15 cellular contexts compared by ENCODE assay signal in the genomic region with DNA sequence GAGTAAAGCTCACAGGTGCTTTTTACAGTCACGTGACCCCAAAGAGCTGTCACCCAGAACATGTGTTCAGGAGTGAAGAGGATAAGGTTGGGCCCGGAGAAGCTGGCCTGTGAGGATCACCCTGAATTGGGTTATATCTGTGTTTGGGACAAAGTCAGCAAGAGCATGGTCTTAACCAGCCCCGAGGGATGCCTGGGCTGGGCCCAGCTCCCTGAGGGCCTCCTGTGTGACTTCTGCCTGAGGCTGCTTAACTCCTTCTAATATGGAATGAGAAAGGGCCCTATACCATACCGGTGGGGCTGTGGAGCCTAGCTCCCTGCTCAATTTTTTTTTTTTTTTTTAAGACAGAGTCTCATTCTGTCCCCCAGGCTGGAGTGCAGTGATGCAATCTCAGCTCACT.
A peak's percentile ranks its signal among the peaks of the same experiment; 100 is the strongest.
DNase-seq lines count a peak whose midpoint lies in the region; ATAC-seq and TF ChIP-seq lines count a peak whose summit lies in the region.
"Had no signal": no experiment of that assay in that cellular context is flagged by ENCODE, and none has a peak within 500 bp of the region (broad histone marks: within the 10 kb centered on the region; RNA-seq: fewer than 3 reads in every experiment).

No MANE protein-coding gene starts in this region.

- peak overlapping the region; percentile 95 for H3K4me2 ChIP-seq in OCI-LY1 (ENCODE audit: low read length)

- H3K36me3 ChIP-seq in OCI-LY1 (ENCODE audit: insufficient read depth, low read length), result peaks cover 40% of the 10 kb centered on the region

- no peaks in the 10 kb centered on the region for H3K27me3 ChIP-seq in OCI-LY1 (ENCODE audit: insufficient read depth, low read length)

- H3K36me3 Mint-ChIP-seq in activated naive CD4-positive, alpha-beta T cell treated with anti-CD3 and anti-CD28 coated beads, Interleukin-2, amount 50 U/mL, for 24 hours, result peaks cover 6% of the 10 kb centered on the region
- peaks cover 24% of the 10 kb centered on the region for H3K36me3 Mint-ChIP-seq in central memory CD8-positive, alpha-beta T cell (ENCODE audit: insufficient read depth)
- H3K36me3 Mint-ChIP-seq in stimulated activated effector memory CD8-positive, alpha-beta T cell treated with anti-CD3 and anti-CD28 coated beads, Interleukin-12 subunit alpha, Interleukin-12 subunit beta, amount 100 ng/mL, for 72 hours, result peaks cover 64% of the 10 kb centered on the region

- H3K4me3 Mint-ChIP-seq in activated naive CD4-positive, alpha-beta T cell treated with anti-CD3 and anti-CD28 coated beads, Interleukin-2, amount 50 U/mL, for 24 hours, result peak overlapping the region; percentile 94
- peak overlapping the region; percentile 90 for H3K4me3 Mint-ChIP-seq in central memory CD8-positive, alpha-beta T cell
- peak overlapping the region; percentile 97 for H3K4me3 Mint-ChIP-seq in stimulated activated effector memory CD8-positive, alpha-beta T cell treated with anti-CD3 and anti-CD28 coated beads, Interleukin-12 subunit alpha, Interleukin-12 subunit beta, amount 100 ng/mL, for 72 hours

- no peak for TF ChIP-seq POLR2A in erythroblast (IDR thresholded peaks at IDR 0.05; ENCODE audit: low read length)

- H3K9me3 Mint-ChIP-seq in activated naive CD4-positive, alpha-beta T cell treated with anti-CD3 and anti-CD28 coated beads, Interleukin-2, amount 50 U/mL, for 24 hours, result no peaks in the 10 kb centered on the region
- no peaks in the 10 kb centered on the region for H3K9me3 Mint-ChIP-seq in central memory CD8-positive, alpha-beta T cell
- no peaks in the 10 kb centered on the region for H3K9me3 Mint-ChIP-seq in stimulated activated effector memory CD8-positive, alpha-beta T cell treated with anti-CD3 and anti-CD28 coated beads, Interleukin-12 subunit alpha, Interleukin-12 subunit beta, amount 100 ng/mL, for 72 hours

- peaks cover 70% of the 10 kb centered on the region for H3K79me2 ChIP-seq in OCI-LY1 (ENCODE audit: insufficient read depth, low read length)

- H3K9ac ChIP-seq in OCI-LY1 (ENCODE audit: low read length), result peak overlapping the region; percentile 17; the same call in 1 of the 2 replicates

- no peak for DNase-seq in activated naive CD4-positive, alpha-beta T cell (lab: John Stamatoyannopoulos, UW)
- no peak for DNase-seq in central memory CD8-positive, alpha-beta T cell (ENCODE audit: low spot score in 2 of 2)
- no peak for DNase-seq in stimulated activated effector memory CD8-positive, alpha-beta T cell treated with anti-CD3 and anti-CD28 coated beads, Interleukin-12 subunit alpha, Interleukin-12 subunit beta, amount 100 ng/mL, for 72 hours (ENCODE audit: low spot score in 2 of 2)
- no peak for DNase-seq in erythroblast (lab: John Stamatoyannopoulos, UW)
- no peak for DNase-seq in cerebellar cortex (ENCODE audit: low spot score)
- DNase-seq: activated CD4-positive, alpha-beta T cell treated with anti-CD3 and anti-CD28 coated beads for 1 hour; AML-193; effector memory CD4-positive, alpha-beta T cell; head of caudate nucleus; NCI-H446 treated with DMSO at 0.1 percent for 48 hours; Right ventricle myocardium superior had no signal

- no peak for ATAC-seq in central memory CD8-positive, alpha-beta T cell (replicated peaks; ENCODE audit: extremely low read depth, poor library complexity, severe bottlenecking)
- ATAC-seq in stimulated activated effector memory CD8-positive, alpha-beta T cell treated with anti-CD3 and anti-CD28 coated beads, Interleukin-12 subunit alpha, Interleukin-12 subunit beta, amount 100 ng/mL, for 72 hours, result no peak
- ATAC-seq in HG03378 (IDR thresholded peaks at IDR 0.05; ENCODE audit: unreplicated experiment), result no peak

- no peak overlapping the region for H3K27ac Mint-ChIP-seq in activated naive CD4-positive, alpha-beta T cell treated with anti-CD3 and anti-CD28 coated beads, Interleukin-2, amount 50 U/mL, for 24 hours
- H3K27ac Mint-ChIP-seq in central memory CD8-positive, alpha-beta T cell (ENCODE audit: low read depth), result peak overlapping the region; percentile 94
- H3K27ac Mint-ChIP-seq in stimulated activated effector memory CD8-positive, alpha-beta T cell treated with anti-CD3 and anti-CD28 coated beads, Interleukin-12 subunit alpha, Interleukin-12 subunit beta, amount 100 ng/mL, for 72 hours, result peak overlapping the region; percentile 84

- no peak overlapping the region for H2AFZ ChIP-seq in OCI-LY1 (ENCODE audit: low read length)

- H3K4me3 ChIP-seq in OCI-LY1 (ENCODE audit: low read depth, low read length, poor library complexity, severe bottlenecking), result peak overlapping the region; percentile 99
- H3K4me3 ChIP-seq: lung had no signal

- H4K20me1 ChIP-seq in OCI-LY1 (ENCODE audit: insufficient read depth, low read length), result no peaks in the 10 kb centered on the region

- TF ChIP-seq CTCF in OCI-LY1 (IDR thresholded peaks at IDR 0.05; ENCODE audit: low read length), result no peak

- no peaks in the 10 kb centered on the region for H3K27me3 Mint-ChIP-seq in activated naive CD4-positive, alpha-beta T cell treated with anti-CD3 and anti-CD28 coated beads, Interleukin-2, amount 50 U/mL, for 24 hours
- no peaks in the 10 kb centered on the region for H3K27me3 Mint-ChIP-seq in central memory CD8-positive, alpha-beta T cell

- peaks cover 78% of the 10 kb centered on the region for H3K4me1 Mint-ChIP-seq in activated naive CD4-positive, alpha-beta T cell treated with anti-CD3 and anti-CD28 coated beads, Interleukin-2, amount 50 U/mL, for 24 hours
- H3K4me1 Mint-ChIP-seq in central memory CD8-positive, alpha-beta T cell, result peaks cover 72% of the 10 kb centered on the region
- H3K4me1 Mint-ChIP-seq in stimulated activated effector memory CD8-positive, alpha-beta T cell treated with anti-CD3 and anti-CD28 coated beads, Interleukin-12 subunit alpha, Interleukin-12 subunit beta, amount 100 ng/mL, for 72 hours, result peaks cover 84% of the 10 kb centered on the region

- 0 out of 2 replicates have a peak, but pooled peaks cover 2% of the 10 kb centered on the region for H3F3A ChIP-seq in OCI-LY1 (ENCODE audit: insufficient read depth, low read length)

- H3K27ac ChIP-seq in OCI-LY1 (ENCODE audit: low read depth, low read length, poor library complexity, severe bottlenecking), result peak overlapping the region; percentile 79

- no peaks in the 10 kb centered on the region for H3K9me3 ChIP-seq in OCI-LY1 (ENCODE audit: low read length)

- peaks cover 77% of the 10 kb centered on the region for H3K4me1 ChIP-seq in OCI-LY1 (ENCODE audit: insufficient read depth, low read length, severe bottlenecking)

- H3K9me2 ChIP-seq in OCI-LY1 (ENCODE audit: low read depth, low read length), result no peaks in the 10 kb centered on the region
